ENCODE assay signal across 8 cellular contexts in the genomic region with DNA sequence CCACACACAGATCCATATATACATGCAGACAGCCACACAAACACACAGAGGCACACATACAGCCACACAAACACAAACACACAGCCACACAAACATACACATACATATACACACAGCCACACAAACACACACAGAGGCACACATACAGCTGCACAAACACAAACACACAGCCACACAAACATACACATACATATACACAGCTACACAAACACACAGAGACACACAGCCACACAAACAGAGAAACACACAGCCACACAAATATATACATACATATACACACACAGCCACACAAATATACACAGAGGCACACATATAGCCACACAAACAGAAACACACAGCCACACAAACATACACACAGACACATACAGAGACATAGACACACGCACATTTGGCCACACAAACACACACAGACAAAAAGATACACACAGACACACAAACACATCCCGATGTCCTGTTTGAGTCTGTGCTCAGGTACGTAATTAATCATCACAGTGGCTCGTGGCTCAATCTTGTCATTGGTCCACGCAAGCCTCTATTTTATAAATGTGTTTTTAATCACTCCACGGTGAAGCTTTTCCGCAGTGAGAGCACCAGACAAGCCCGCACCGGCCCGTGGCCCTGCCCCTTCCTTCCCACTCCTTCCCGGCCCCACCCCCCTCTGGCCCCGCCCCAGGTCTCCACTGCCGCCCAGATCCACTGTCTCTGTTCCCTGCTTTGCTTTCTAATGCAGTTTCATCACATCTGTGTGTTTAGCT.
A peak's percentile ranks its signal among the peaks of the same experiment; 100 is the strongest.
DNase-seq lines count a peak whose midpoint lies in the region; ATAC-seq lines count a peak whose summit lies in the region.

No MANE protein-coding gene starts in this region.

- DNase-seq in SHP77 (lab: John Stamatoyannopoulos, UW), result peak; percentile 18 to 29
- DNase-seq in SHP77 treated with DMSO at 0.1 percent for 48 hours (lab: John Stamatoyannopoulos, UW), result no peak
- peak; percentile 34 for DNase-seq in NCI-H1105 (lab: John Stamatoyannopoulos, UW)
- DNase-seq in epithelial cell of prostate (ENCODE audit: low read depth, low spot score), result peak; percentile 51
- peak; percentile 2 for DNase-seq in pulmonary artery endothelial cell (ENCODE audit: low read depth, low spot score)
- no peak for DNase-seq in HUDEP-2 (lab: John Stamatoyannopoulos, UW; ENCODE audit: unreplicated experiment in 76 of 76)
- DNase-seq in NCI-H2171 treated with DMSO at 0.1 percent for 48 hours (lab: John Stamatoyannopoulos, UW), result no peak

- no peak for ATAC-seq in HG03342 (IDR thresholded peaks at IDR 0.05; ENCODE audit: unreplicated experiment)

- H3K27ac ChIP-seq in epithelial cell of prostate, result no peak overlapping the region

Comparison
In these comparisons a context has a peak if more than half of its experiments do, and no peak if none do; other contexts are left out.
1. DNase-seq: peak in SHP77 (2 of 2), NCI-H1105 (single experiment), epithelial cell of prostate (single experiment) and pulmonary artery endothelial cell (single experiment); none in SHP77 treated with DMSO at 0.1 percent for 48 hours (single experiment), HUDEP-2 (0 of 76) and NCI-H2171 treated with DMSO at 0.1 percent for 48 hours (single experiment).